Comparison of ENCODE assay signal across 22 cellular contexts in the genomic region with DNA sequence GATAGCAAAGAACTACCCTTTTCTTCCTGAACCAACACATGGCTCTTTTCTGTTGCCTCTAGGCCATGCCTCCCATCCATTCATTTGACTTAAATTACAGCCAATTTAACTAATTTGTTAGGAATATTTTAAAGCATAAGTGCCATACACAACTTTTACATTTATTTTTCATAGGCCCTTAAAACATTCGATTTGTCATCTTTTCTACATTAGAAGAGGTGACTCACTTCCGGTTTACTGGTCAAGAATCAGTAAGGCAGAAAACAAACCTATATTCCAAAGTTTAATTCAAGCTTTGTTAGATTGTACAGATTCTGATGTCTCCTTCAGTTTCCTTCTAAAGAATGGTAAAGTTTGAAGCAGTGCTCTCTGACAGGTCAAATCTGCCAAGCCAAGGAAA.
"Had no signal": no experiment of that assay in that cellular context is flagged by ENCODE, and none has a peak within 500 bp of the region (broad histone marks: within the 10 kb centered on the region; RNA-seq: fewer than 3 reads in every experiment).

No MANE protein-coding gene starts in this region.

- H3K36me3 Mint-ChIP-seq: stimulated activated naive B cell treated with anti-CD40 and anti-IgM and Interleukin-4, amounts not matched to agents 10 μg/mL and 1 μg/mL and 100 μg/mL, for 72 hours had no signal

- H3K9me3 Mint-ChIP-seq: activated B cell treated with CpG ODN at 0.5 μM for 24 hours; activated CD4-positive, alpha-beta memory T cell treated with anti-CD3 and anti-CD28 coated beads, Interleukin-2, amount 10 ng/mL, durations not matched to agents 7 days and 5 days; activated T-helper 17 cell treated with anti-CD3 and anti-CD28 coated beads, Interleukin-2, amount 50 U/mL, for 72 hours; endodermal cell; nephron; stimulated activated naive B cell treated with anti-CD40 and anti-IgM and Interleukin-4, amounts not matched to agents 10 μg/mL and 1 μg/mL and 100 μg/mL, for 72 hours had no signal

- H3K27me3 Mint-ChIP-seq: activated B cell treated with CpG ODN at 0.5 μM for 24 hours; activated CD4-positive, alpha-beta memory T cell treated with anti-CD3 and anti-CD28 coated beads, Interleukin-2, amount 10 ng/mL, durations not matched to agents 7 days and 5 days; activated T-helper 17 cell treated with anti-CD3 and anti-CD28 coated beads, Interleukin-2, amount 50 U/mL, for 72 hours; stimulated activated naive B cell treated with anti-CD40 and anti-IgM and Interleukin-4, amounts not matched to agents 10 μg/mL and 1 μg/mL and 100 μg/mL, for 72 hours had no signal

- H3K4me3 Mint-ChIP-seq: activated B cell treated with CpG ODN at 0.5 μM for 24 hours; activated CD4-positive, alpha-beta memory T cell treated with anti-CD3 and anti-CD28 coated beads, Interleukin-2, amount 10 ng/mL, durations not matched to agents 7 days and 5 days; activated T-helper 17 cell treated with anti-CD3 and anti-CD28 coated beads, Interleukin-2, amount 50 U/mL, for 72 hours; endodermal cell; nephron; stimulated activated naive B cell treated with anti-CD40 and anti-IgM and Interleukin-4, amounts not matched to agents 10 μg/mL and 1 μg/mL and 100 μg/mL, for 72 hours had no signal

- DNase-seq: activated B cell treated with CpG ODN at 0.5 μM for 24 hours; activated CD4-positive, alpha-beta memory T cell treated with anti-CD3 and anti-CD28 coated beads, Interleukin-2, amount 10 ng/mL, durations not matched to agents 7 days and 5 days; activated CD4-positive, alpha-beta T cell treated with anti-CD3 and anti-CD28 coated beads for 48 hours; activated naive CD4-positive, alpha-beta T cell treated with Interleukin-2 at 50 U/mL for 16 hours; activated T-cell treated with anti-CD3 and anti-CD28 coated beads, Interleukin-2, amount 50 U/mL, for 1 hour; body of pancreas; caudate nucleus; endodermal cell; heart right ventricle; kidney glomerular epithelial cell; left ventricle myocardium inferior; mammary epithelial cell; midbrain; occipital lobe; posterior cingulate gyrus; retina; spleen; stimulated activated naive B cell treated with anti-CD40 and anti-IgM and Interleukin-4, amounts not matched to agents 10 μg/mL and 1 μg/mL and 100 μg/mL, for 72 hours; upper lobe of left lung had no signal

- H3K27ac ChIP-seq: body of pancreas, heart right ventricle, left ventricle myocardium inferior, spleen, thoracic aorta, upper lobe of left lung had no signal

- ATAC-seq: activated T-helper 17 cell treated with anti-CD3 and anti-CD28 coated beads, Interleukin-2, amount 50 U/mL, for 72 hours; body of pancreas; heart right ventricle; stimulated activated naive B cell treated with anti-CD40 and anti-IgM and Interleukin-4, amounts not matched to agents 10 μg/mL and 1 μg/mL and 100 μg/mL, for 72 hours had no signal

- H3K27me3 ChIP-seq: body of pancreas, heart right ventricle, spleen, upper lobe of left lung had no signal

- H3K4me3 ChIP-seq: body of pancreas, heart right ventricle, left ventricle myocardium inferior, spleen, thoracic aorta, upper lobe of left lung had no signal

- H3K36me3 ChIP-seq: heart right ventricle, left ventricle myocardium inferior, spleen, thoracic aorta, upper lobe of left lung had no signal

- H3K9me3 ChIP-seq: body of pancreas, heart right ventricle, left ventricle myocardium inferior, spleen, thoracic aorta, upper lobe of left lung had no signal

- H3K4me1 ChIP-seq: left ventricle myocardium inferior, spleen, upper lobe of left lung had no signal

- H3K27ac Mint-ChIP-seq: activated B cell treated with CpG ODN at 0.5 μM for 24 hours; activated CD4-positive, alpha-beta memory T cell treated with anti-CD3 and anti-CD28 coated beads, Interleukin-2, amount 10 ng/mL, durations not matched to agents 7 days and 5 days; activated T-helper 17 cell treated with anti-CD3 and anti-CD28 coated beads, Interleukin-2, amount 50 U/mL, for 72 hours; endodermal cell; nephron; stimulated activated naive B cell treated with anti-CD40 and anti-IgM and Interleukin-4, amounts not matched to agents 10 μg/mL and 1 μg/mL and 100 μg/mL, for 72 hours had no signal

- H3K4me1 Mint-ChIP-seq: activated B cell treated with CpG ODN at 0.5 μM for 24 hours; activated CD4-positive, alpha-beta memory T cell treated with anti-CD3 and anti-CD28 coated beads, Interleukin-2, amount 10 ng/mL, durations not matched to agents 7 days and 5 days; activated T-helper 17 cell treated with anti-CD3 and anti-CD28 coated beads, Interleukin-2, amount 50 U/mL, for 72 hours; endodermal cell; stimulated activated naive B cell treated with anti-CD40 and anti-IgM and Interleukin-4, amounts not matched to agents 10 μg/mL and 1 μg/mL and 100 μg/mL, for 72 hours had no signal
